ENCODE assay signal across 9 cellular contexts in the genomic region with DNA sequence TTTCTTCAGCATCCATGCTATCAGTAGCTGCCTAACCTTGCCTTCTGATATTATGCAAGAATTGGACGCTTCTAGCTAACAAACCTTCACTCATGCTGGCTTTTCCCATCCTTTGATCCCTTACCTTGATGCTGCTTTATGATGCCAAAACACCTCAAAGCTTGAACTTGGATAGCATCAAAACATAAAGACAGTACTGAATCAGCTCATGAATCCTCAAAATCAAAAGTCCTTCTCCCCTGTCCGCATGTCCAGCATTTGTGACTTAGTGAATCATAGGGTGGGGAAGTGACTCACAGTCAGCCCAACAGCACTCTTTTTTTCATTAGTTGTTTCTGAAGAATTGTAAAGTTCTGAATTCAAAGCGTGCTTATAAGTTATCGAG.
A peak's percentile ranks its signal among the peaks of the same experiment; 100 is the strongest.
DNase-seq lines count a peak whose midpoint lies in the region; ATAC-seq, FAIRE-seq and TF ChIP-seq lines count a peak whose summit lies in the region.
"Had no signal": no experiment of that assay in that cellular context is flagged by ENCODE, and none has a peak within 500 bp of the region (broad histone marks: within the 10 kb centered on the region; RNA-seq: fewer than 3 reads in every experiment).

No MANE protein-coding gene starts in this region.

- H3K4me1 ChIP-seq in gastrocnemius medialis: no peaks in the 10 kb centered on the region

- no peak for DNase-seq in H54 (ENCODE audit: insufficient read length, low spot score)
- DNase-seq in RCC 7860 (ENCODE audit: low spot score): peak; percentile 85
- DNase-seq in epithelial cell of esophagus (ENCODE audit: low read depth): peak; percentile 80
- peak; percentile 90 for DNase-seq in renal cortical epithelial cell (ENCODE audit: low read depth)
- DNase-seq in gastrocnemius medialis: no peak
- no peak for DNase-seq in Kasumi-1 (lab: John Stamatoyannopoulos, UW)
- DNase-seq in activated naive CD4-positive, alpha-beta T cell treated with anti-CD3 and anti-CD28 coated beads for 36 hours: no peak
- DNase-seq: NCI-H510A treated with DMSO at 0.1 percent for 48 hours; stimulated activated CD8-positive, alpha-beta memory T cell treated with anti-CD3 and anti-CD28 coated beads, Interleukin-4, amount 100 ng/mL, for 48 hours had no signal

- peak; percentile 62 for FAIRE-seq in H54 (lab: Jason Lieb, UNC)
- peak; percentile 92 for FAIRE-seq in RCC 7860 (lab: Jason Lieb, UNC)

- in situ Hi-C loops in gastrocnemius medialis (cut with MboI; ENCODE audit: low sequenced_read_pairs in 4 of 4): no loop called here

- CTCF ChIA-PET in activated naive CD4-positive, alpha-beta T cell treated with anti-CD3 and anti-CD28 coated beads for 36 hours (lab: Charles Lee): interaction anchor here (0.8 to 1.3 kb wide), 3 partner anchors 115 to 599 kb away, joined by 3 to 5 read pairs (median 4); a partner anchor contains a TSS

- no peak for TF ChIP-seq CTCF in epithelial cell of esophagus (IDR thresholded peaks at IDR 0.05; ENCODE audit: insufficient read depth, low read depth, low read length, missing control alignments)
- no peak for TF ChIP-seq CTCF in gastrocnemius medialis (IDR thresholded peaks at IDR 0.05 in 4 of 5, conservative IDR thresholded peaks at IDR 0.05 in 1 of 5)

- H3K4me3 Mint-ChIP-seq in activated naive CD4-positive, alpha-beta T cell treated with anti-CD3 and anti-CD28 coated beads for 36 hours: no peak overlapping the region

- no peaks in the 10 kb centered on the region for H3K27me3 Mint-ChIP-seq in activated naive CD4-positive, alpha-beta T cell treated with anti-CD3 and anti-CD28 coated beads for 36 hours (ENCODE audit: low read depth)

- no peak for TF ChIP-seq POLR2A in H54 (IDR thresholded peaks at IDR 0.05; ENCODE audit: low read depth, low read length)
- TF ChIP-seq POLR2A in gastrocnemius medialis (IDR thresholded peaks at IDR 0.05): no peak

- H3K36me3 Mint-ChIP-seq in activated naive CD4-positive, alpha-beta T cell treated with anti-CD3 and anti-CD28 coated beads for 36 hours (ENCODE audit: low read depth): no peaks in the 10 kb centered on the region

- H3K4me3 ChIP-seq in epithelial cell of esophagus (ENCODE audit: low read length) (no peak overlapping the region), gastrocnemius medialis (no peak overlapping the region)

- no peak overlapping the region for H3K27ac Mint-ChIP-seq in activated naive CD4-positive, alpha-beta T cell treated with anti-CD3 and anti-CD28 coated beads for 36 hours

- no peaks in the 10 kb centered on the region for H3K27me3 ChIP-seq in gastrocnemius medialis

- H3K27ac ChIP-seq in gastrocnemius medialis: no peak overlapping the region

- no peaks in the 10 kb centered on the region for H3K9me3 ChIP-seq in gastrocnemius medialis

- peaks cover 17% of the 10 kb centered on the region for H3K4me1 Mint-ChIP-seq in activated naive CD4-positive, alpha-beta T cell treated with anti-CD3 and anti-CD28 coated beads for 36 hours (ENCODE audit: low read depth)

- intact Hi-C loops in gastrocnemius medialis (cut with DNase I; ENCODE audit: low total_unique reads): no loop called here
- intact Hi-C loops in activated naive CD4-positive, alpha-beta T cell treated with anti-CD3 and anti-CD28 coated beads for 36 hours (cut with micrococcal nuclease): no loop called here

- H3K9me3 Mint-ChIP-seq in activated naive CD4-positive, alpha-beta T cell treated with anti-CD3 and anti-CD28 coated beads for 36 hours: no peaks in the 10 kb centered on the region

- no peak for ATAC-seq in gastrocnemius medialis

- H3K36me3 ChIP-seq in gastrocnemius medialis: no peaks in the 10 kb centered on the region

Comparison
In these comparisons a context has a peak if more than half of its experiments do, and no peak if none do; other contexts are left out.
1. DNase-seq: peak in RCC 7860 (single experiment), epithelial cell of esophagus (single experiment) and renal cortical epithelial cell (single experiment); none in H54 (single experiment), gastrocnemius medialis (0 of 2), Kasumi-1 (0 of 2) and activated naive CD4-positive, alpha-beta T cell treated with anti-CD3 and anti-CD28 coated beads for 36 hours (single experiment).